ENCODE assay signal across 8 cellular contexts in genomic region chr18:50879302-50880107, GRCh38. TPM values are rescaled to one million over a fixed set of nuclear protein-coding genes. Genes with fewer than 3 reads are reported as not detected.
A peak's percentile ranks its signal among the peaks of the same experiment; 100 is the strongest.
DNase-seq lines count a peak whose midpoint lies in the region; ATAC-seq and TF ChIP-seq lines count a peak whose summit lies in the region.

No MANE protein-coding gene starts in this region.

- H3K9me3 Mint-ChIP-seq in central memory CD8-positive, alpha-beta T cell: no peaks in the 10 kb centered on the region

- H3K27me3 ChIP-seq in kidney epithelial cell (ENCODE audit: control insufficient read depth, insufficient read depth, low read length): no peaks in the 10 kb centered on the region

- H3K4me3 ChIP-seq in kidney epithelial cell (ENCODE audit: low read depth, low read length): peak overlapping the region; percentile 69

- H3K36me3 ChIP-seq in kidney epithelial cell (ENCODE audit: control insufficient read depth, insufficient read depth, low read length): no peaks in the 10 kb centered on the region

- peaks cover 18% of the 10 kb centered on the region for H3K36me3 Mint-ChIP-seq in central memory CD8-positive, alpha-beta T cell (ENCODE audit: insufficient read depth)

- DNase-seq in DMS 273 (lab: John Stamatoyannopoulos, UW; ENCODE audit: unreplicated experiment) (peak; percentile 81), HUDEP-2 (lab: John Stamatoyannopoulos, UW; ENCODE audit: unreplicated experiment in 76 of 76) (peak in 58 of 76 experiments; percentile 1 to 72 (median 34)), SW480 (ENCODE audit: low spot score) (peak; percentile 36), kidney epithelial cell (ENCODE audit: low read depth) (no peak)
- DNase-seq in central memory CD8-positive, alpha-beta T cell (ENCODE audit: low spot score in 2 of 2): peak; percentile 28 to 54
- peak; percentile 20 to 21 for DNase-seq in stimulated activated CD4-positive, alpha-beta T cell treated with anti-CD3 and anti-CD28 coated beads, Interleukin-2, amount 100 ng/mL, for 48 hours

- peak overlapping the region; percentile 96 for H3K4me3 Mint-ChIP-seq in central memory CD8-positive, alpha-beta T cell

- peak; percentile 8 for ATAC-seq in GM21381 (IDR thresholded peaks at IDR 0.05; ENCODE audit: unreplicated experiment)
- peak; percentile 61 for ATAC-seq in central memory CD8-positive, alpha-beta T cell (replicated peaks; ENCODE audit: extremely low read depth, poor library complexity, severe bottlenecking)
- no peak for ATAC-seq in GM19397 (IDR thresholded peaks at IDR 0.05; ENCODE audit: unreplicated experiment)

- TF ChIP-seq CTCF in kidney epithelial cell (IDR thresholded peaks at IDR 0.05; ENCODE audit: insufficient read depth, low read length, poor library complexity, severe bottlenecking): no peak

- peaks cover under 1% of the 10 kb centered on the region for H3K27me3 Mint-ChIP-seq in central memory CD8-positive, alpha-beta T cell

- peaks cover 28% of the 10 kb centered on the region for H3K4me1 Mint-ChIP-seq in central memory CD8-positive, alpha-beta T cell

- H3K27ac Mint-ChIP-seq in central memory CD8-positive, alpha-beta T cell (ENCODE audit: low read depth): peak overlapping the region; percentile 96

RNA-seq across cellular contexts. Expression of gene ME2, which starts 0.6 kb away (rescaled TPM):
- 52.0 and 72.4 TPM in 2 replicates for total RNA-seq in kidney epithelial cell

RNA-seq across cellular contexts. Expression of gene MRO, which starts 59.7 kb away (rescaled TPM):
- 0.07 TPM in 1 of 2 replicates, not detected in the other for total RNA-seq in kidney epithelial cell
